8 cellular contexts compared by ENCODE assay signal in the genomic region with DNA sequence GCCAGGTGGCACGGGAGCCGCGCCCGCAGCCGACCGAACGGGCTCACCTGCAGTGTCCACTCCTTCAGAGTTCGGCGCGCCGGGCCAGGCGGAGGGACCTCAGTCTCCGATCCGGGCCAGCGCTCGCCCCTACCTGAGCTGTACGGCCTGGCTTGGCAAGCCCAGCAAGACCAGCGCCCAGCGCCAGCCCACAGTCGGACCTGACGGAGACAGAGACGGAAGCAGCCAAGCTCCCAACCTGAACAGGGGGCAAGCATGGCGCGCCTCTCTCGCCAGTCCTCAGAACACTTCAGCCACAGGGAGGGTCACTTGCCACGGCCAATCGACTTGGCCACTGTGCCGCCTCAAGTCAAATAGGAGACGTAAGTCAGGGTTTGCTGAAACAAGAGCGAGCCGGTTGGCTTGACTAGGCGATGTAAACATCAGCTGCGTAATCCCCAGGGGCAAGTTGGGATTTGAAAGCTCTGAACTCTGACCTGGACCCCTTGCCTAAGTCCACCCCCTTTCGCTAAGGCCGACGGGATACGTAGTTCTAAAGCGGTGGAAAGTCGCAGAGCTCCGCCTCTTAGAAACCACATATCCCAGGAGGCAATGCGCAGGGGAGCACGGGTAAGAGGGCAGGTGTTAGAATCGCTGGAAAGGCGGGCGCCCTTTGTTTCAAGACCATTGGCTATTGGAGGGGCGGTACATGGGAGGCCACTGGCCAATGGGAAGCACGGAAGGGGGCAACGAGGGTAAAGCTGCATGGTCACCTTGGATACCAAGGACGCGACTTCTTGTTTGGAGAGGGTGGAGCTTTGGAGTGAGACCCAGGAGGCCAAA. TPM values are rescaled to one million over a fixed set of nuclear protein-coding genes. Genes with fewer than 3 reads are reported as not detected.
A peak's percentile ranks its signal among the peaks of the same experiment; 100 is the strongest.
DNase-seq lines count a peak whose midpoint lies in the region; ATAC-seq and TF ChIP-seq lines count a peak whose summit lies in the region.
"Not testable (repeated sequence)": the region's sequence is repeated elsewhere in the genome, so short reads cannot be mapped to it uniquely, and the experiment has no call there.

Gene CCDC146, plus strand, starts transcription at position 756 of the 822 bp plus-strand sequence. CDS start 45,054 bp downstream, outside the sequence.

- H3K9me3 ChIP-seq in suprapubic skin, result not testable (repeated sequence)

- DNase-seq in GM10248 (ENCODE audit: extremely low spot score), result peak; percentile 86
- peak; percentile 100 for DNase-seq in NCI-H1105 treated with DMSO at 0.1 percent for 48 hours (lab: John Stamatoyannopoulos, UW)
- DNase-seq in SKM-1 treated with dmso at 0.1 percent for 144 hours (lab: John Stamatoyannopoulos, UW; ENCODE audit: unreplicated experiment), result peak; percentile 99
- DNase-seq in glutamatergic neuron, result peak; percentile 92
- peak; percentile 91 for DNase-seq in omental fat pad (ENCODE audit: low spot score)
- peak; percentile 99 to 100 for DNase-seq in suprapubic skin (ENCODE audit: low spot score in 2 of 2)

- peak within 1 kb of the TSS; percentile 8 for H3K27ac Mint-ChIP-seq in activated naive CD8-positive, alpha-beta T cell
- H3K27ac Mint-ChIP-seq in glutamatergic neuron (ENCODE audit: unreplicated experiment), result not testable (repeated sequence)

- H3K27ac ChIP-seq in suprapubic skin, result peak within 1 kb of the TSS; percentile 70

- peak within 1 kb of the TSS; percentile 92 for H3K4me3 Mint-ChIP-seq in activated naive CD8-positive, alpha-beta T cell
- H3K4me3 Mint-ChIP-seq in glutamatergic neuron (ENCODE audit: unreplicated experiment), result peak within 1 kb of the TSS; percentile 86

- not testable (repeated sequence) for TF ChIP-seq CTCF in GM10248 (IDR thresholded peaks at IDR 0.05; ENCODE audit: control extremely low read depth, extremely low read depth, low read depth, missing control alignments); glutamatergic neuron (IDR thresholded peaks at IDR 0.05; ENCODE audit: partially characterized antibody, unreplicated experiment); omental fat pad (IDR thresholded peaks at IDR 0.05); suprapubic skin (IDR thresholded peaks at IDR 0.05)

- CTCF ChIA-PET in GM10248 (lab: Yijun Ruan, JAX), result interaction anchor here (1.2 to 1.3 kb wide), 3 partner anchors 116 to 210 kb away, joined by 3 to 19 read pairs (median 8); no protein-coding TSS in a partner anchor

- H3K4me3 ChIP-seq in suprapubic skin, result peak within 1 kb of the TSS; percentile 59

- POLR2A ChIA-PET in GM10248 (lab: Yijun Ruan, JAX), result interaction anchor here (0.6 kb wide), 1 partner anchor 542 kb away, joined by 4 read pairs; no protein-coding TSS in a partner anchor

- ATAC-seq in HG02759 (IDR thresholded peaks at IDR 0.05; ENCODE audit: unreplicated experiment), result peak; percentile 98
- peak; percentile 100 for ATAC-seq in omental fat pad (ENCODE audit: low FRiP score)

- not testable (repeated sequence) for H3K27me3 Mint-ChIP-seq in activated naive CD8-positive, alpha-beta T cell; glutamatergic neuron (ENCODE audit: unreplicated experiment)

- H3K9me3 Mint-ChIP-seq in activated naive CD8-positive, alpha-beta T cell (ENCODE audit: low read depth); glutamatergic neuron (ENCODE audit: unreplicated experiment): not testable (repeated sequence)

- H3K36me3 Mint-ChIP-seq in activated naive CD8-positive, alpha-beta T cell; glutamatergic neuron (ENCODE audit: unreplicated experiment): not testable (repeated sequence)

- peaks cover 17% of the 10 kb centered on the region for H3K4me1 Mint-ChIP-seq in activated naive CD8-positive, alpha-beta T cell (ENCODE audit: low read depth)
- H3K4me1 Mint-ChIP-seq in glutamatergic neuron (ENCODE audit: low read depth, unreplicated experiment), result not testable (repeated sequence)

- not testable (repeated sequence) for TF ChIP-seq POLR2A in suprapubic skin (IDR thresholded peaks at IDR 0.05)

- 0% methylated on average over 30 of the region's 50 CpGs for WGBS in suprapubic skin

- H3K27me3 ChIP-seq in suprapubic skin, result not testable (repeated sequence)

- not testable (repeated sequence) for H3K36me3 ChIP-seq in suprapubic skin

- TF ChIP-seq EP300 in suprapubic skin (IDR thresholded peaks at IDR 0.05), result not testable (repeated sequence)

- peaks cover 17% of the 10 kb centered on the region for H3K4me1 ChIP-seq in suprapubic skin

RNA-seq across cellular contexts. Expression of gene CCDC146, which starts in this region (rescaled TPM):
- 3.7 TPM for total RNA-seq in glutamatergic neuron (ENCODE audit: unreplicated experiment)
- total RNA-seq in omental fat pad, result 10 to 100 TPM in 1 of 4 donors, 1 to 10 TPM in 3; 6.5 to 12.5 (median 7.0) TPM
- total RNA-seq in suprapubic skin, result 10 to 100 TPM; 13.7 to 65.1 (median 15.7) TPM

Comparison
In these comparisons a context has a peak if more than half of its experiments do, and no peak if none do; other contexts are left out.
1. Peak in every context shown above with its lines: DNase-seq, ATAC-seq, H3K4me3 ChIP-seq and H3K27ac ChIP-seq.